Comparison of ENCODE assay signal across 17 cellular contexts in the genomic region with DNA sequence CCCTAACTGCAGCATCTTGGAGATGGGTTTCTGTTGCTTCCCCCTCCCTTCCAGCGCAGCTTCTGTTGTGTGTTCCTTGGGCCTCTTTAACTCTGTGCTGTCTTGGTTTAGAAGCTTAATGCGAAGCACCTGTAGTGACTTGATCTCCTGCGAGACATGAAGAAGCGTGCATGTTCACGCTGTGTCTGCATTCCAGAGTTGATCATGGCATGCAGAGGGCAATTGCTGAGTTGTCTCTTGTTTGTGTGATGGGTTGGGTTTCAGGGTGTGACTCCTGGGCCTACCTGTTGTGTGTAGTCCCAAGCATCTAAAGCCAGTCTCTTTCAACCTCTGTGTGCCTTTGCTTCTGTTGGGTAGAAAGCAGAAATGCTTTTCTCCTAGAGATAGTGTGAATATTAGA.
DNase-seq lines count a peak whose midpoint lies in the region; ATAC-seq, FAIRE-seq and TF ChIP-seq lines count a peak whose summit lies in the region.
"Had no signal": no experiment of that assay in that cellular context is flagged by ENCODE, and none has a peak within 500 bp of the region (broad histone marks: within the 10 kb centered on the region; RNA-seq: fewer than 3 reads in every experiment).

No MANE protein-coding gene starts in this region.

- H3K27ac ChIP-seq in foreskin keratinocyte (peak overlapping the region; percentile 5), suprapubic skin (peak overlapping the region; percentile 63)
- H3K27ac ChIP-seq: BLaER1 treated with 17β-estradiol and CSF1 and Interleukin-3, amounts not matched to agents 10 nM and 100 nM had no signal

- WGBS in suprapubic skin = 62% methylated on average over 5 of the region's 5 CpGs

- peaks cover 17% of the 10 kb centered on the region for H3K4me1 ChIP-seq in foreskin keratinocyte
- H3K4me1 ChIP-seq in suprapubic skin = peaks cover 21% of the 10 kb centered on the region
- H3K4me1 ChIP-seq: BLaER1 treated with 17β-estradiol and CSF1 and Interleukin-3, amounts not matched to agents 10 nM and 100 nM had no signal

- DNase-seq in GM12892 (ENCODE audit: insufficient read length) (no peak), epithelial cell of esophagus (ENCODE audit: low read depth) (peak; percentile 98), foreskin keratinocyte (peak; percentile 95 to 97), suprapubic skin (ENCODE audit: low spot score in 2 of 2) (no peak), NCI-H2107 (lab: John Stamatoyannopoulos, UW) (no peak), NCI-H2196 (lab: John Stamatoyannopoulos, UW; ENCODE audit: unreplicated experiment) (no peak), NCI-H2196 treated with DMSO at 0.1 percent for 48 hours (lab: John Stamatoyannopoulos, UW; ENCODE audit: unreplicated experiment) (no peak)
- DNase-seq: ACHN; CD4-positive, alpha-beta memory T cell; DMS79; HCEC 1CT; HFFc6 had no signal

- FAIRE-seq in GM12892 (lab: Jason Lieb, UNC) = peak; percentile 62
- FAIRE-seq: GM12878, H1, HepG2, HTR-8/SVneo had no signal

- H3K4me3 ChIP-seq in epithelial cell of esophagus (ENCODE audit: low read length) = no peak overlapping the region
- H3K4me3 ChIP-seq in suprapubic skin = no peak overlapping the region
- H3K4me3 ChIP-seq: BLaER1 treated with 17β-estradiol and CSF1 and Interleukin-3, amounts not matched to agents 10 nM and 100 nM; GM12878 had no signal

- peaks cover 41% of the 10 kb centered on the region for H3K36me3 ChIP-seq in suprapubic skin

- peak; percentile 92 for ATAC-seq in foreskin keratinocyte
- ATAC-seq: GM12878, HepG2 had no signal

- TF ChIP-seq POLR2A in GM12892 (IDR thresholded peaks at IDR 0.05; ENCODE audit: low read depth, low read length) (no peak), suprapubic skin (IDR thresholded peaks at IDR 0.05) (no peak)

- H3K27me3 ChIP-seq in foreskin keratinocyte (no peaks in the 10 kb centered on the region), suprapubic skin (no peaks in the 10 kb centered on the region)
- H3K27me3 ChIP-seq: BLaER1 treated with 17β-estradiol and CSF1 and Interleukin-3, amounts not matched to agents 10 nM and 100 nM had no signal

- TF ChIP-seq EP300 in suprapubic skin (IDR thresholded peaks at IDR 0.05) = no peak

- no peaks in the 10 kb centered on the region for H3K9me3 ChIP-seq in suprapubic skin

- TF ChIP-seq CTCF in epithelial cell of esophagus (IDR thresholded peaks at IDR 0.05; ENCODE audit: insufficient read depth, low read depth, low read length, missing control alignments) (no peak), foreskin keratinocyte (conservative IDR thresholded peaks at IDR 0.05) (no peak), suprapubic skin (IDR thresholded peaks at IDR 0.05) (no peak)

Comparison
In these comparisons a context has a peak if more than half of its experiments do, and no peak if none do; other contexts are left out.
1. DNase-seq: peak in epithelial cell of esophagus (single experiment) and foreskin keratinocyte (2 of 2); none in GM12892 (single experiment), suprapubic skin (0 of 2), NCI-H2107 (single experiment), NCI-H2196 (single experiment) and NCI-H2196 treated with DMSO at 0.1 percent for 48 hours (single experiment).